In genomic region chr11:134026655-134027343, GRCh38 we compare ENCODE assay signal across 17 cellular contexts. TPM values are rescaled to one million over a fixed set of nuclear protein-coding genes. Genes with fewer than 3 reads are reported as not detected.
A peak's percentile ranks its signal among the peaks of the same experiment; 100 is the strongest.
DNase-seq lines count a peak whose midpoint lies in the region; FAIRE-seq and TF ChIP-seq lines count a peak whose summit lies in the region.
"Had no signal": no experiment of that assay in that cellular context is flagged by ENCODE, and none has a peak within 500 bp of the region (broad histone marks: within the 10 kb centered on the region; RNA-seq: fewer than 3 reads in every experiment).

No MANE protein-coding gene starts in this region.

- no peaks in the 10 kb centered on the region for H3K36me3 Mint-ChIP-seq in activated CD4-positive, alpha-beta T cell treated with anti-CD3 and anti-CD28 coated beads, Interleukin-2, amount 10 ng/mL, durations not matched to agents 7 days and 5 days (ENCODE audit: low read depth)
- no peaks in the 10 kb centered on the region for H3K36me3 Mint-ChIP-seq in activated CD4-positive, alpha-beta T cell treated with anti-CD3 and anti-CD28 coated beads, Interleukin-2, amount 10 ng/mL, durations not matched to agents 24 days and 14 days (ENCODE audit: low read depth)
- no peaks in the 10 kb centered on the region for H3K36me3 Mint-ChIP-seq in progenitor cell of endocrine pancreas (ENCODE audit: insufficient read depth)
- no peaks in the 10 kb centered on the region for H3K36me3 Mint-ChIP-seq in activated T-cell treated with anti-CD3 and anti-CD28 coated beads, Interleukin-2, amount 50 U/mL, for 24 hours (ENCODE audit: low read depth)

- no peak overlapping the region for H4K91ac ChIP-seq in H1 (replicated peaks; ENCODE audit: insufficient read length, low read length)

- no peaks in the 10 kb centered on the region for H3K9me3 Mint-ChIP-seq in activated CD4-positive, alpha-beta T cell treated with anti-CD3 and anti-CD28 coated beads, Interleukin-2, amount 10 ng/mL, durations not matched to agents 7 days and 5 days
- no peaks in the 10 kb centered on the region for H3K9me3 Mint-ChIP-seq in activated CD4-positive, alpha-beta T cell treated with anti-CD3 and anti-CD28 coated beads, Interleukin-2, amount 10 ng/mL, durations not matched to agents 24 days and 14 days
- H3K9me3 Mint-ChIP-seq in progenitor cell of endocrine pancreas (ENCODE audit: low read depth), result no peaks in the 10 kb centered on the region
- no peaks in the 10 kb centered on the region for H3K9me3 Mint-ChIP-seq in activated T-cell treated with anti-CD3 and anti-CD28 coated beads, Interleukin-2, amount 50 U/mL, for 24 hours
- H3K9me3 Mint-ChIP-seq: activated T-helper 2 cell treated with anti-CD3 and anti-CD28 coated beads, Interferon-gamma antibody, Interleukin-2, Interleukin-4, amounts not matched to agents 10 μg/mL and 5 μg/mL and 100 μg/mL, durations not matched to agents 14 hours and 24 hours and 36 hours had no signal

- H4K20me1 ChIP-seq in H1 (replicated peaks in 1 of 2; ENCODE audit: control insufficient read depth in 1 of 2, insufficient read depth in 2 of 2, low read length in 2 of 2), result no peaks in the 10 kb centered on the region

- H3K4me3 Mint-ChIP-seq in activated CD4-positive, alpha-beta T cell treated with anti-CD3 and anti-CD28 coated beads, Interleukin-2, amount 10 ng/mL, durations not matched to agents 7 days and 5 days, result no peak overlapping the region
- H3K4me3 Mint-ChIP-seq in activated CD4-positive, alpha-beta T cell treated with anti-CD3 and anti-CD28 coated beads, Interleukin-2, amount 10 ng/mL, durations not matched to agents 24 days and 14 days, result no peak overlapping the region
- H3K4me3 Mint-ChIP-seq in progenitor cell of endocrine pancreas (ENCODE audit: low read depth), result no peak overlapping the region
- H3K4me3 Mint-ChIP-seq in activated T-cell treated with anti-CD3 and anti-CD28 coated beads, Interleukin-2, amount 50 U/mL, for 24 hours, result no peak overlapping the region

- peaks cover 30% of the 10 kb centered on the region for H3K4me1 Mint-ChIP-seq in activated CD4-positive, alpha-beta T cell treated with anti-CD3 and anti-CD28 coated beads, Interleukin-2, amount 10 ng/mL, durations not matched to agents 7 days and 5 days
- H3K4me1 Mint-ChIP-seq in activated CD4-positive, alpha-beta T cell treated with anti-CD3 and anti-CD28 coated beads, Interleukin-2, amount 10 ng/mL, durations not matched to agents 24 days and 14 days, result peaks cover 14% of the 10 kb centered on the region
- peaks cover 12% of the 10 kb centered on the region for H3K4me1 Mint-ChIP-seq in progenitor cell of endocrine pancreas (ENCODE audit: low read depth)
- H3K4me1 Mint-ChIP-seq in activated T-cell treated with anti-CD3 and anti-CD28 coated beads, Interleukin-2, amount 50 U/mL, for 24 hours (ENCODE audit: low read depth), result peaks cover 34% of the 10 kb centered on the region

- no peak overlapping the region for H2BK15ac ChIP-seq in H1 (ENCODE audit: low read length)

- H3K18ac ChIP-seq in H1 (ENCODE audit: extremely low read depth, low read length), result no peak overlapping the region

- no peak overlapping the region for H4K5ac ChIP-seq in H1 (ENCODE audit: insufficient read length, low read depth, low read length)

- TF ChIP-seq CTCF in H1 (IDR thresholded peaks at IDR 0.05; ENCODE audit: control extremely low read depth in 1 of 3, insufficient read depth in 1 of 3, low read depth in 1 of 3, low read length in 3 of 3) (no peak), progenitor cell of endocrine pancreas (IDR thresholded peaks at IDR 0.05; ENCODE audit: unreplicated experiment) (no peak)

- no peak overlapping the region for H3K23ac ChIP-seq in H1 (ENCODE audit: insufficient read length)

- no peak for FAIRE-seq in H1 (lab: Jason Lieb, UNC)
- no peak for FAIRE-seq in GM19239 (lab: Jason Lieb, UNC)
- FAIRE-seq: H54, urothelium cell line had no signal

- no peaks in the 10 kb centered on the region for H3K23me2 ChIP-seq in H1 (ENCODE audit: low read depth, low read length)

- H2AK5ac ChIP-seq in H1 (ENCODE audit: low read depth, low read length), result no peak overlapping the region

- H3K4me2 ChIP-seq in H1 (ENCODE audit: insufficient read depth in 1 of 2, low read depth in 2 of 2, low read length in 2 of 2), result no peak overlapping the region

- H3K27me3 ChIP-seq in H1 (replicated peaks in 1 of 4; ENCODE audit: control insufficient read depth in 3 of 4, extremely low read depth in 1 of 4, insufficient read depth in 3 of 4, low read length in 3 of 4), result peaks cover 0 to 3% (median under 1%) of the 10 kb centered on the region in 4 experiments; a peak in 2 of 7 replicates
- H3K27me3 ChIP-seq: ovary had no signal

- H3K14ac ChIP-seq in H1 (ENCODE audit: insufficient read length), result no peak overlapping the region

- POLR2A ChIA-PET in activated CD4-positive, alpha-beta T cell treated with anti-CD3 and anti-CD28 coated beads, Interleukin-2, amount 10 ng/mL, durations not matched to agents 7 days and 5 days (lab: Charles Lee), result interaction anchor here (1.3 kb wide), 1 partner anchor 7 kb away, joined by 5 read pairs; no protein-coding TSS in a partner anchor
- POLR2A ChIA-PET in H1 (lab: Charles Lee; ENCODE audit: partially characterized antibody), result interaction anchor here (0.8 to 2.0 kb wide), 2 partner anchors 11 to 15 kb away, joined by 3 to 7 read pairs; no protein-coding TSS in a partner anchor

- CTCF ChIA-PET in activated CD4-positive, alpha-beta T cell treated with anti-CD3 and anti-CD28 coated beads, Interleukin-2, amount 10 ng/mL, durations not matched to agents 7 days and 5 days (lab: Charles Lee), result interaction anchor here (1.2 to 3.9 kb wide), 6 partner anchors 11 to 99 kb away, joined by 3 to 13 read pairs (median 6); no protein-coding TSS in a partner anchor
- CTCF ChIA-PET in H1 (lab: Charles Lee; ENCODE audit: partially characterized antibody), result interaction anchor here (1.0 to 7.4 kb wide), 11 partner anchors 9 to 99 kb away, joined by 3 to 84 read pairs (median 4); no protein-coding TSS in a partner anchor

- H2BK12ac ChIP-seq in H1 (ENCODE audit: low read depth, low read length), result no peak overlapping the region

- no peak overlapping the region for H3K4me3 ChIP-seq in H1 (ENCODE audit: extremely low read depth in 1 of 4, insufficient read depth in 2 of 4, low read depth in 3 of 4, low read length in 4 of 4)
- H3K4me3 ChIP-seq: breast epithelium, ovary had no signal

- no peak overlapping the region for H3K27ac ChIP-seq in H1 (ENCODE audit: low read depth, low read length)
- H3K27ac ChIP-seq: breast epithelium, ovary had no signal

- H2AFZ ChIP-seq in H1 (ENCODE audit: low read length), result no peak overlapping the region

- no peak overlapping the region; the same call in 1 of the 2 replicates for H2BK20ac ChIP-seq in H1 (ENCODE audit: low read length)

- no peaks in the 10 kb centered on the region for H3K79me2 ChIP-seq in H1 (ENCODE audit: control insufficient read depth in 1 of 2, insufficient read depth in 2 of 2, low read length in 2 of 2)

- H3K79me1 ChIP-seq in H1 (ENCODE audit: low read depth, low read length), result no peaks in the 10 kb centered on the region

- no peak overlapping the region for H2BK5ac ChIP-seq in H1 (ENCODE audit: low read depth, low read length)

- peaks cover 0 to 7% (median 2%) of the 10 kb centered on the region in 4 experiments; a peak in 2 of 7 replicates for H3K4me1 ChIP-seq in H1 (replicated peaks in 1 of 4; ENCODE audit: control insufficient read depth in 3 of 4, insufficient read depth in 4 of 4, low read length in 3 of 4)
- H3K4me1 ChIP-seq: breast epithelium had no signal

- no peaks in the 10 kb centered on the region for H3K36me3 ChIP-seq in H1 (ENCODE audit: control insufficient read depth in 2 of 4, insufficient read depth in 4 of 4, low read length in 3 of 4)
- H3K36me3 ChIP-seq: breast epithelium, ovary had no signal

- intact Hi-C loops in activated CD4-positive, alpha-beta T cell treated with anti-CD3 and anti-CD28 coated beads, Interleukin-2, amount 10 ng/mL, durations not matched to agents 24 days and 14 days (cut with micrococcal nuclease), result no loop called here

- peak overlapping the region; percentile 77 for H3K27ac Mint-ChIP-seq in activated CD4-positive, alpha-beta T cell treated with anti-CD3 and anti-CD28 coated beads, Interleukin-2, amount 10 ng/mL, durations not matched to agents 7 days and 5 days
- H3K27ac Mint-ChIP-seq in activated CD4-positive, alpha-beta T cell treated with anti-CD3 and anti-CD28 coated beads, Interleukin-2, amount 10 ng/mL, durations not matched to agents 24 days and 14 days, result no peak overlapping the region
- H3K27ac Mint-ChIP-seq in progenitor cell of endocrine pancreas, result no peak overlapping the region
- H3K27ac Mint-ChIP-seq in activated T-cell treated with anti-CD3 and anti-CD28 coated beads, Interleukin-2, amount 50 U/mL, for 24 hours, result no peak overlapping the region
- H3K27ac Mint-ChIP-seq: activated T-helper 2 cell treated with anti-CD3 and anti-CD28 coated beads, Interferon-gamma antibody, Interleukin-2, Interleukin-4, amounts not matched to agents 10 μg/mL and 5 μg/mL and 100 μg/mL, durations not matched to agents 14 hours and 24 hours and 36 hours had no signal

- peaks cover 19% of the 10 kb centered on the region for H3K27me3 Mint-ChIP-seq in activated CD4-positive, alpha-beta T cell treated with anti-CD3 and anti-CD28 coated beads, Interleukin-2, amount 10 ng/mL, durations not matched to agents 7 days and 5 days
- peaks cover under 1% of the 10 kb centered on the region for H3K27me3 Mint-ChIP-seq in activated CD4-positive, alpha-beta T cell treated with anti-CD3 and anti-CD28 coated beads, Interleukin-2, amount 10 ng/mL, durations not matched to agents 24 days and 14 days
- H3K27me3 Mint-ChIP-seq in progenitor cell of endocrine pancreas, result peaks cover 43% of the 10 kb centered on the region
- H3K27me3 Mint-ChIP-seq in activated T-cell treated with anti-CD3 and anti-CD28 coated beads, Interleukin-2, amount 50 U/mL, for 24 hours, result no peaks in the 10 kb centered on the region

- 77% methylated on average over 10 of the region's 11 CpGs; no CpG with 5 or more reads in 1 of the 2 experiments for WGBS in H1 (ENCODE audit: extremely low coverage in 1 of 2, insufficient coverage in 1 of 2, insufficient read length in 1 of 2, insufficient replicate concordance in 2 of 2, low coverage in 1 of 2, low lambda C conversion rate in 2 of 2, missing lambda C conversion rate in 1 of 2), 2 experiments

- no peaks in the 10 kb centered on the region for H3K9me3 ChIP-seq in H1 (ENCODE audit: insufficient read depth in 2 of 2, low read depth in 1 of 2, low read length in 1 of 2)
- H3K9me3 ChIP-seq: breast epithelium, ovary had no signal

- H3K9ac ChIP-seq in H1 (replicated peaks in 1 of 4; ENCODE audit: extremely low read depth in 1 of 4, low read depth in 3 of 4, low read length in 3 of 4), result no peak overlapping the region

- TF ChIP-seq RAD21 in H1 (IDR thresholded peaks at IDR 0.05 in 1 of 2, conservative IDR thresholded peaks at IDR 0.05 in 1 of 2; ENCODE audit: low read depth in 2 of 2, low read length in 2 of 2), result no peak

- no peak overlapping the region for H3K4ac ChIP-seq in H1 (replicated peaks; ENCODE audit: insufficient read length, low read depth, low read length)

- no peak for DNase-seq in activated CD4-positive, alpha-beta T cell treated with anti-CD3 and anti-CD28 coated beads, Interleukin-2, amount 10 ng/mL, durations not matched to agents 7 days and 5 days
- DNase-seq in activated CD4-positive, alpha-beta T cell treated with anti-CD3 and anti-CD28 coated beads, Interleukin-2, amount 10 ng/mL, durations not matched to agents 24 days and 14 days, result no peak
- DNase-seq in NCI-H2196 (lab: John Stamatoyannopoulos, UW; ENCODE audit: unreplicated experiment), result peak; percentile 63
- DNase-seq in H1 (ENCODE audit: low read depth in 1 of 2, low spot score in 2 of 2), result no peak
- DNase-seq in progenitor cell of endocrine pancreas (ENCODE audit: low spot score, unreplicated experiment), result peak; percentile 50
- no peak for DNase-seq in stimulated activated naive CD4-positive, alpha-beta T cell treated with Interleukin-2 at 50 U/mL for 16 hours (lab: John Stamatoyannopoulos, UW)
- DNase-seq in activated T-cell treated with anti-CD3 and anti-CD28 coated beads, Interleukin-2, amount 50 U/mL, for 24 hours, result no peak
- DNase-seq in GM19239 (ENCODE audit: insufficient read length, low spot score), result no peak
- DNase-seq: activated CD4-positive, alpha-beta T cell treated with anti-CD3 and anti-CD28 coated beads for 48 hours; EL; NCI-H1048; ovary had no signal

- no peak for TF ChIP-seq EP300 in H1 (IDR thresholded peaks at IDR 0.05; ENCODE audit: borderline replicate concordance in 1 of 2, low read depth in 2 of 2, low read length in 2 of 2)

- H2BK120ac ChIP-seq in H1 (replicated peaks; ENCODE audit: low read depth, low read length), result no peak overlapping the region

- TF ChIP-seq POLR2A in H1 (IDR thresholded peaks at IDR 0.05; ENCODE audit: control extremely low read depth in 1 of 2, low read depth in 2 of 2, low read length in 2 of 2), result no peak

- H3K56ac ChIP-seq in H1 (replicated peaks; ENCODE audit: insufficient read length, low read depth, low read length), result no peak overlapping the region

- no peak overlapping the region; the same call in 1 of the 2 replicates for H4K8ac ChIP-seq in H1 (ENCODE audit: extremely low read depth, insufficient read depth, low read length)

RNA-seq across cellular contexts. Expression of gene JAM3, which starts 42.1 kb away (rescaled TPM):
- 1 to 10 TPM; 4.8 to 5.0 TPM for total RNA-seq in activated CD4-positive, alpha-beta T cell treated with anti-CD3 and anti-CD28 coated beads, Interleukin-2, amount 10 ng/mL, durations not matched to agents 7 days and 5 days
- total RNA-seq in activated CD4-positive, alpha-beta T cell treated with anti-CD3 and anti-CD28 coated beads, Interleukin-2, amount 10 ng/mL, durations not matched to agents 24 days and 14 days, result 4.7 and 5.0 TPM in 2 replicates
- 40.3 and 42.8 TPM in 2 replicates for total RNA-seq in H1 (2021; fragmentation: NEBNext Ultra II Directional; extraction: Animal tissue kit (Norgen Biotek cat#: 25700))
- polyA plus RNA-seq in H1 (2011; rRNA removed), result 17.8 and 19.6 TPM in 2 replicates
- polyA plus RNA-seq in H1 (2011; cell fraction: cytosol; rRNA removed), result 16.4 TPM
- polyA plus RNA-seq in H1 (2011; cell fraction: nucleus; rRNA removed), result 23.3 TPM
- 24.7 to 30.3 TPM (median 27.0 TPM) in 4 replicates for polyA plus RNA-seq in H1 (2012, experiment 1 of 2)
- 5.8 TPM for polyA plus RNA-seq in H1 (2012, experiment 2 of 2)
- polyA plus RNA-seq in H1 (2013, experiment 1 of 2), result 30.3 TPM
- polyA plus RNA-seq in H1 (2013, experiment 2 of 2), result 37.2 TPM
- polyA minus RNA-seq in H1 (2011; rRNA and poly(A)+ RNA removed), result 19.3 and 23.9 TPM in 2 replicates
- 16.4 TPM for polyA minus RNA-seq in H1 (2011; cell fraction: cytosol; rRNA and poly(A)+ RNA removed)
- polyA minus RNA-seq in H1 (2011; cell fraction: nucleus; rRNA and poly(A)+ RNA removed), result 15.7 TPM
- 37.0 and 37.6 TPM in 2 replicates for total RNA-seq in progenitor cell of endocrine pancreas
- total RNA-seq: OCI-LY7 had no signal

Comparison
In these comparisons a context has a peak if more than half of its experiments do, and no peak if none do; other contexts are left out.
1. DNase-seq: peak in NCI-H2196 (single experiment) and progenitor cell of endocrine pancreas (single experiment); none in activated CD4-positive, alpha-beta T cell treated with anti-CD3 and anti-CD28 coated beads, Interleukin-2, amount 10 ng/mL, durations not matched to agents 7 days and 5 days (single experiment), activated CD4-positive, alpha-beta T cell treated with anti-CD3 and anti-CD28 coated beads, Interleukin-2, amount 10 ng/mL, durations not matched to agents 24 days and 14 days (single experiment), H1 (0 of 2), stimulated activated naive CD4-positive, alpha-beta T cell treated with Interleukin-2 at 50 U/mL for 16 hours (single experiment), activated T-cell treated with anti-CD3 and anti-CD28 coated beads, Interleukin-2, amount 50 U/mL, for 24 hours (single experiment) and GM19239 (single experiment).